ENCODE assay signal across 16 cellular contexts in genomic region chr10:6045600-6046457, GRCh38. TPM values are rescaled to one million over a fixed set of nuclear protein-coding genes. Genes with fewer than 3 reads are reported as not detected.
DNase-seq lines count a peak whose midpoint lies in the region; ATAC-seq and TF ChIP-seq lines count a peak whose summit lies in the region.
"Had no signal": no experiment of that assay in that cellular context is flagged by ENCODE, and none has a peak within 500 bp of the region (broad histone marks: within the 10 kb centered on the region; RNA-seq: fewer than 3 reads in every experiment).

No MANE protein-coding gene starts in this region.

- POLR2A ChIA-PET in activated B cell treated with CpG ODN at 0.5 μM for 24 hours (lab: Charles Lee) = interaction anchor here (0.8 to 14.3 kb wide), 9 partner anchors 8 to 356 kb away, joined by 3 to 339 read pairs (median 4); partner anchors contain the start of gene GDI2

- peak overlapping the region; percentile 46 for H3K27ac ChIP-seq in effector memory CD4-positive, alpha-beta T cell (ENCODE audit: insufficient read depth, low read length, poor library complexity, severe bottlenecking)

- intact Hi-C loops in activated B cell treated with CpG ODN at 0.5 μM for 24 hours (cut with micrococcal nuclease) = loop anchor here (1.0 kb wide), 1 partner anchor 32 kb away; no protein-coding TSS in a partner anchor

- ATAC-seq in activated B cell treated with CpG ODN at 0.5 μM for 24 hours (ENCODE audit: low read depth) = no peak

- peaks cover 83% of the 10 kb centered on the region for H3K4me1 Mint-ChIP-seq in activated B cell treated with CpG ODN at 0.5 μM for 24 hours
- peaks cover 96% of the 10 kb centered on the region for H3K4me1 Mint-ChIP-seq in stimulated activated naive CD8-positive, alpha-beta T cell treated with anti-CD3 and anti-CD28 coated beads, Interleukin-15, Interleukin-2, amounts not matched to agents 100 ng/mL and 50 ng/mL, for 24 hours (ENCODE audit: low read depth)
- H3K4me1 Mint-ChIP-seq: brain had no signal

- peak overlapping the region; percentile 92 for H3K27ac Mint-ChIP-seq in activated B cell treated with CpG ODN at 0.5 μM for 24 hours
- H3K27ac Mint-ChIP-seq in stimulated activated naive CD8-positive, alpha-beta T cell treated with anti-CD3 and anti-CD28 coated beads, Interleukin-15, Interleukin-2, amounts not matched to agents 100 ng/mL and 50 ng/mL, for 24 hours = peak overlapping the region; percentile 96
- H3K27ac Mint-ChIP-seq: brain, HFFc6 had no signal

- peaks cover 77% of the 10 kb centered on the region for H3K4me1 ChIP-seq in effector memory CD4-positive, alpha-beta T cell (ENCODE audit: control insufficient read depth, insufficient read depth, low read length, poor library complexity, severe bottlenecking)

- peaks cover 3% of the 10 kb centered on the region for H3K36me3 ChIP-seq in effector memory CD4-positive, alpha-beta T cell (ENCODE audit: control insufficient read depth, insufficient read depth, low read length)

- no peaks in the 10 kb centered on the region for H3K27me3 Mint-ChIP-seq in activated B cell treated with CpG ODN at 0.5 μM for 24 hours
- H3K27me3 Mint-ChIP-seq in stimulated activated naive CD8-positive, alpha-beta T cell treated with anti-CD3 and anti-CD28 coated beads, Interleukin-15, Interleukin-2, amounts not matched to agents 100 ng/mL and 50 ng/mL, for 24 hours = no peaks in the 10 kb centered on the region

- peaks cover 82% of the 10 kb centered on the region for H3K36me3 Mint-ChIP-seq in activated B cell treated with CpG ODN at 0.5 μM for 24 hours (ENCODE audit: low read depth)
- peaks cover 98% of the 10 kb centered on the region for H3K36me3 Mint-ChIP-seq in stimulated activated naive CD8-positive, alpha-beta T cell treated with anti-CD3 and anti-CD28 coated beads, Interleukin-15, Interleukin-2, amounts not matched to agents 100 ng/mL and 50 ng/mL, for 24 hours (ENCODE audit: low read depth)
- H3K36me3 Mint-ChIP-seq: brain had no signal

- H3K27me3 ChIP-seq in effector memory CD4-positive, alpha-beta T cell (replicated peaks; ENCODE audit: control insufficient read depth, insufficient read depth, low read length, poor library complexity, severe bottlenecking) = no peaks in the 10 kb centered on the region

- H3K4me3 ChIP-seq in effector memory CD4-positive, alpha-beta T cell (ENCODE audit: insufficient read depth, low read depth, low read length, poor library complexity, severe bottlenecking) = peak overlapping the region; percentile 32
- H3K4me3 ChIP-seq: skin epidermis had no signal

- DNase-seq in activated gamma-delta T cell treated with Interleukin-2 at 50 U/mL for 16 hours (peak; percentile 3), activated gamma-delta T cell (lab: John Stamatoyannopoulos, UW) (no peak), activated B cell treated with CpG ODN at 0.5 μM for 24 hours (no peak), NOMO-1 (lab: John Stamatoyannopoulos, UW; ENCODE audit: unreplicated experiment in 2 of 2) (no peak), HK-2 (ENCODE audit: unreplicated experiment) (no peak), NCI-H2196 treated with DMSO at 0.1 percent for 48 hours (lab: John Stamatoyannopoulos, UW; ENCODE audit: unreplicated experiment) (no peak)
- DNase-seq in effector memory CD4-positive, alpha-beta T cell = no peak
- DNase-seq: HFFc6, mammary epithelial cell, NCI-H1694 treated with DMSO at 0.1 percent for 48 hours, occipital lobe, RPMI8226 had no signal

- no peaks in the 10 kb centered on the region for H3K9me3 Mint-ChIP-seq in activated B cell treated with CpG ODN at 0.5 μM for 24 hours
- H3K9me3 Mint-ChIP-seq in stimulated activated naive CD8-positive, alpha-beta T cell treated with anti-CD3 and anti-CD28 coated beads, Interleukin-15, Interleukin-2, amounts not matched to agents 100 ng/mL and 50 ng/mL, for 24 hours = no peaks in the 10 kb centered on the region
- H3K9me3 Mint-ChIP-seq: brain, HFFc6 had no signal

- CTCF ChIA-PET in activated B cell treated with CpG ODN at 0.5 μM for 24 hours (lab: Charles Lee) = interaction anchor here (0.6 to 8.9 kb wide), 3 partner anchors 31 to 41 kb away, joined by 3 to 69 read pairs (median 7); no protein-coding TSS in a partner anchor

- no peak for TF ChIP-seq CTCF in activated B cell treated with CpG ODN at 0.5 μM for 24 hours (IDR thresholded peaks at IDR 0.05)

- H3K4me3 Mint-ChIP-seq in activated B cell treated with CpG ODN at 0.5 μM for 24 hours = peak overlapping the region; percentile 74
- peak overlapping the region; percentile 71 for H3K4me3 Mint-ChIP-seq in stimulated activated naive CD8-positive, alpha-beta T cell treated with anti-CD3 and anti-CD28 coated beads, Interleukin-15, Interleukin-2, amounts not matched to agents 100 ng/mL and 50 ng/mL, for 24 hours
- H3K4me3 Mint-ChIP-seq: brain, HFFc6 had no signal

- H3K9me3 ChIP-seq in effector memory CD4-positive, alpha-beta T cell (ENCODE audit: control insufficient read depth, low read length) = no peaks in the 10 kb centered on the region

RNA-seq across cellular contexts. Expression of gene IL2RA, which starts 16.3 kb away (rescaled TPM):
- 151 and 160 TPM in 2 replicates for total RNA-seq in activated B cell treated with CpG ODN at 0.5 μM for 24 hours
- total RNA-seq: frontal cortex, HFFc6, mammary epithelial cell, occipital lobe had no signal

RNA-seq across cellular contexts. Expression of gene RBM17, which starts 43.0 kb away (rescaled TPM):
- 207 and 209 TPM in 2 replicates for total RNA-seq in activated B cell treated with CpG ODN at 0.5 μM for 24 hours
